In the genomic region with DNA sequence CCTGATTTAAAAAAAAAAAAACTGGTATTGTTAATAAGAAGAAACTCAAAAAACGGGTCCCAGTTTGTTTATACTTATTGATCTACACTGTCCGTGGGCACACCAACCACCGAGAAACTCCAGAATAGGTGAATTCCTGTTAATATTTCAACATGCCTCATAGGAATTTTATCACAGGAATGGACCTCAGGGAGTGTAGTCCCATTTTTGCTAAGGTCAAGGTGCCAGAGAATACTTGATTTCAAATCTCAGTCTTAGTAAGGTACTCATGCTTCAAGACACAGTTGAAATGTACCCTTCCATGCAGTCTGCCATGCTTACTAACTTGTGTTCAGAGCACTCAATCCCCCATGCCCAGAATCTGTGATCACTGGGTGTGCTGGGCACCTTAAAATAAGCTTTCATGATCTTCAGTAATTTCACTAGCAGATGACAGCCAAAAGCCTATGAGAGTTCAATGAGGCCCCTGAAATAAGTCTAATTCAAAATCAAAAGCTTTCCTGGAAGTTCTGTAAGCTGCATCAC, we compare ENCODE assay signal across 7 cellular contexts.
"Had no signal": no experiment of that assay in that cellular context is flagged by ENCODE, and none has a peak within 500 bp of the region (broad histone marks: within the 10 kb centered on the region; RNA-seq: fewer than 3 reads in every experiment).

No MANE protein-coding gene starts in this region.

- H3K9me3 Mint-ChIP-seq: HFFc6, IgD-negative memory B cell had no signal

- H3K27ac Mint-ChIP-seq: HFFc6, IgD-negative memory B cell had no signal

- H3K36me3 ChIP-seq: HAP-1 had no signal

- H3K4me3 ChIP-seq: GM23248, HAP-1 had no signal

- H3K4me1 ChIP-seq: HAP-1 had no signal

- H3K4me3 Mint-ChIP-seq: HFFc6, IgD-negative memory B cell had no signal

- H2AFZ ChIP-seq: GM23248 had no signal

- H3K9me3 ChIP-seq: HAP-1 had no signal

- H3K27ac ChIP-seq: GM23248, HL-60 had no signal

- DNase-seq: GM23248, GOT3, HFFc6, KBM-7 had no signal

- H3K9ac ChIP-seq: GM23248 had no signal
